In the genomic region with DNA sequence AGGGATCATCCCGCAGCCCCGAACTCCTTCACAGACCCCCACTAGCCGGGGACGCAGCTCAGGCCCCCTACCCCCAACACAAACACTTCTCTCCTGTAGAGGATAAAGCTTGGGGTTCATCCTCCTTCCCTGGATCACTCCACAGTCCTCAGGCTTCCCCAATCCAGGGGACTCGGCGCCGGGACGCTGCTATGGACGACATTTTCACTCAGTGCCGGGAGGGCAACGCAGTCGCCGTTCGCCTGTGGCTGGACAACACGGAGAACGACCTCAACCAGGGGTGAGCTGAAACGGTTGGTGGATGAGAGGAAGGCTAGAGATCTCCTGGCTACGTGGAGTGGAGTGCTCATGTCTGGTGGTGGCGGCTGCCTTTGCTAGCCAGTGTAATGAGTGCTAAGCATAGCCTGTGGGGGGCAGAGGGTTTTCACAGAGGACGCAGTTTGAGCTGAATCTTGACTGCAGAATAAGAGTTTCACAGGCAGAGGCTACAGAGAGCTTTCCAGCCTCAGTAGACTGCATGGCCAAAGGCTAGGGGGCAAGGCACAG, we compare ENCODE assay signal across 1 cellular context.
A peak's percentile ranks its signal among the peaks of the same experiment; 100 is the strongest.
TF ChIP-seq lines count a peak whose summit lies in the region.

No MANE protein-coding gene starts in this region.

TF ChIP-seq in GM12878, 131 proteins besides CTCF, POLR2A, EP300 and RAD21 (continued from another document and continues in another):
- TF ChIP-seq, protein P1, sequence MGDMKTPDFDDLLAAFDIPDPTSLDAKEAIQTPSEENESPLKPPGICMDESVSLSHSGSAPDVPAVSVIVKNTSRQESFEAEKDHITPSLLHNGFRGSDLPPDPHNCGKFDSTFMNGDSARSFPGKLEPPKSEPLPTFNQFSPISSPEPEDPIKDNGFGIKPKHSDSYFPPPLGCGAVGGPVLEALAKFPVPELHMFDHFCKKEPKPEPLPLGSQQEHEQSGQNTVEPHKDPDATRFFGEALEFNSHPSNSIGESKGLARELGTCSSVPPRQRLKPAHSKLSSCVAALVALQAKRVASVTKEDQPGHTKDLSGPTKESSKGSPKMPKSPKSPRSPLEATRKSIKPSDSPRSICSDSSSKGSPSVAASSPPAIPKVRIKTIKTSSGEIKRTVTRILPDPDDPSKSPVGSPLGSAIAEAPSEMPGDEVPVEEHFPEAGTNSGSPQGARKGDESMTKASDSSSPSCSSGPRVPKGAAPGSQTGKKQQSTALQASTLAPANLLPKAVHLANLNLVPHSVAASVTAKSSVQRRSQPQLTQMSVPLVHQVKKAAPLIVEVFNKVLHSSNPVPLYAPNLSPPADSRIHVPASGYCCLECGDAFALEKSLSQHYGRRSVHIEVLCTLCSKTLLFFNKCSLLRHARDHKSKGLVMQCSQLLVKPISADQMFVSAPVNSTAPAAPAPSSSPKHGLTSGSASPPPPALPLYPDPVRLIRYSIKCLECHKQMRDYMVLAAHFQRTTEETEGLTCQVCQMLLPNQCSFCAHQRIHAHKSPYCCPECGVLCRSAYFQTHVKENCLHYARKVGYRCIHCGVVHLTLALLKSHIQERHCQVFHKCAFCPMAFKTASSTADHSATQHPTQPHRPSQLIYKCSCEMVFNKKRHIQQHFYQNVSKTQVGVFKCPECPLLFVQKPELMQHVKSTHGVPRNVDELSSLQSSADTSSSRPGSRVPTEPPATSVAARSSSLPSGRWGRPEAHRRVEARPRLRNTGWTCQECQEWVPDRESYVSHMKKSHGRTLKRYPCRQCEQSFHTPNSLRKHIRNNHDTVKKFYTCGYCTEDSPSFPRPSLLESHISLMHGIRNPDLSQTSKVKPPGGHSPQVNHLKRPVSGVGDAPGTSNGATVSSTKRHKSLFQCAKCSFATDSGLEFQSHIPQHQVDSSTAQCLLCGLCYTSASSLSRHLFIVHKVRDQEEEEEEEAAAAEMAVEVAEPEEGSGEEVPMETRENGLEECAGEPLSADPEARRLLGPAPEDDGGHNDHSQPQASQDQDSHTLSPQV (IDR thresholded peaks at IDR 0.05): no peak
- TF ChIP-seq, protein P2, sequence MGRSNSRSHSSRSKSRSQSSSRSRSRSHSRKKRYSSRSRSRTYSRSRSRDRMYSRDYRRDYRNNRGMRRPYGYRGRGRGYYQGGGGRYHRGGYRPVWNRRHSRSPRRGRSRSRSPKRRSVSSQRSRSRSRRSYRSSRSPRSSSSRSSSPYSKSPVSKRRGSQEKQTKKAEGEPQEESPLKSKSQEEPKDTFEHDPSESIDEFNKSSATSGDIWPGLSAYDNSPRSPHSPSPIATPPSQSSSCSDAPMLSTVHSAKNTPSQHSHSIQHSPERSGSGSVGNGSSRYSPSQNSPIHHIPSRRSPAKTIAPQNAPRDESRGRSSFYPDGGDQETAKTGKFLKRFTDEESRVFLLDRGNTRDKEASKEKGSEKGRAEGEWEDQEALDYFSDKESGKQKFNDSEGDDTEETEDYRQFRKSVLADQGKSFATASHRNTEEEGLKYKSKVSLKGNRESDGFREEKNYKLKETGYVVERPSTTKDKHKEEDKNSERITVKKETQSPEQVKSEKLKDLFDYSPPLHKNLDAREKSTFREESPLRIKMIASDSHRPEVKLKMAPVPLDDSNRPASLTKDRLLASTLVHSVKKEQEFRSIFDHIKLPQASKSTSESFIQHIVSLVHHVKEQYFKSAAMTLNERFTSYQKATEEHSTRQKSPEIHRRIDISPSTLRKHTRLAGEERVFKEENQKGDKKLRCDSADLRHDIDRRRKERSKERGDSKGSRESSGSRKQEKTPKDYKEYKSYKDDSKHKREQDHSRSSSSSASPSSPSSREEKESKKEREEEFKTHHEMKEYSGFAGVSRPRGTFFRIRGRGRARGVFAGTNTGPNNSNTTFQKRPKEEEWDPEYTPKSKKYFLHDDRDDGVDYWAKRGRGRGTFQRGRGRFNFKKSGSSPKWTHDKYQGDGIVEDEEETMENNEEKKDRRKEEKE (IDR thresholded peaks at IDR 0.05): no peak
- TF ChIP-seq MYB (IDR thresholded peaks at IDR 0.05; ENCODE audit: borderline replicate concordance, low read depth, low read length): no peak
- TF ChIP-seq, protein P3, sequence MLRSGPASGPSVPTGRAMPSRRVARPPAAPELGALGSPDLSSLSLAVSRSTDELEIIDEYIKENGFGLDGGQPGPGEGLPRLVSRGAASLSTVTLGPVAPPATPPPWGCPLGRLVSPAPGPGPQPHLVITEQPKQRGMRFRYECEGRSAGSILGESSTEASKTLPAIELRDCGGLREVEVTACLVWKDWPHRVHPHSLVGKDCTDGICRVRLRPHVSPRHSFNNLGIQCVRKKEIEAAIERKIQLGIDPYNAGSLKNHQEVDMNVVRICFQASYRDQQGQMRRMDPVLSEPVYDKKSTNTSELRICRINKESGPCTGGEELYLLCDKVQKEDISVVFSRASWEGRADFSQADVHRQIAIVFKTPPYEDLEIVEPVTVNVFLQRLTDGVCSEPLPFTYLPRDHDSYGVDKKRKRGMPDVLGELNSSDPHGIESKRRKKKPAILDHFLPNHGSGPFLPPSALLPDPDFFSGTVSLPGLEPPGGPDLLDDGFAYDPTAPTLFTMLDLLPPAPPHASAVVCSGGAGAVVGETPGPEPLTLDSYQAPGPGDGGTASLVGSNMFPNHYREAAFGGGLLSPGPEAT (IDR thresholded peaks at IDR 0.05; ENCODE audit: low read depth): no peak
- TF ChIP-seq STAT1 (conservative IDR thresholded peaks at IDR 0.05): no peak
- TF ChIP-seq STAT3 (IDR thresholded peaks at IDR 0.05; ENCODE audit: low read depth, low read length): 0 out of 2 replicates have a peak, but pooled peaks have one; percentile 33
- no peak for TF ChIP-seq FOXK2 (IDR thresholded peaks at IDR 0.05)
- TF ChIP-seq, protein P4, sequence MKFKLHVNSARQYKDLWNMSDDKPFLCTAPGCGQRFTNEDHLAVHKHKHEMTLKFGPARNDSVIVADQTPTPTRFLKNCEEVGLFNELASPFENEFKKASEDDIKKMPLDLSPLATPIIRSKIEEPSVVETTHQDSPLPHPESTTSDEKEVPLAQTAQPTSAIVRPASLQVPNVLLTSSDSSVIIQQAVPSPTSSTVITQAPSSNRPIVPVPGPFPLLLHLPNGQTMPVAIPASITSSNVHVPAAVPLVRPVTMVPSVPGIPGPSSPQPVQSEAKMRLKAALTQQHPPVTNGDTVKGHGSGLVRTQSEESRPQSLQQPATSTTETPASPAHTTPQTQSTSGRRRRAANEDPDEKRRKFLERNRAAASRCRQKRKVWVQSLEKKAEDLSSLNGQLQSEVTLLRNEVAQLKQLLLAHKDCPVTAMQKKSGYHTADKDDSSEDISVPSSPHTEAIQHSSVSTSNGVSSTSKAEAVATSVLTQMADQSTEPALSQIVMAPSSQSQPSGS (IDR thresholded peaks at IDR 0.05; ENCODE audit: low read length): no peak
- TF ChIP-seq NFYA (IDR thresholded peaks at IDR 0.05; ENCODE audit: borderline replicate concordance, low read depth, low read length): no peak
- no peak for TF ChIP-seq EGR1 (IDR thresholded peaks at IDR 0.05; ENCODE audit: borderline replicate concordance in 1 of 2, low read depth in 2 of 2, low read length in 2 of 2)
- no peak for TF ChIP-seq NBN (IDR thresholded peaks at IDR 0.05)
- TF ChIP-seq IKZF2 (IDR thresholded peaks at IDR 0.05): peak in 1 of 2 experiments; percentile 36; a peak in 2 of 4 replicates
- TF ChIP-seq RUNX3 (IDR thresholded peaks at IDR 0.05; ENCODE audit: low read length): 0 out of 2 replicates have a peak, but pooled peaks have one; percentile 11
- no peak for TF ChIP-seq PAX5 (IDR thresholded peaks at IDR 0.05; ENCODE audit: borderline replicate concordance, low read depth, low read length)
- peak; percentile 26; the same call in 1 of the 2 replicates for TF ChIP-seq SMC3 (IDR thresholded peaks at IDR 0.05; ENCODE audit: borderline replicate concordance, low read length)
- no peak for TF ChIP-seq SREBF2 (IDR thresholded peaks at IDR 0.05; ENCODE audit: low read length)
- TF ChIP-seq ATF7 (IDR thresholded peaks at IDR 0.05; ENCODE audit: low read depth): no peak
- no peak for TF ChIP-seq BCL11A (IDR thresholded peaks at IDR 0.05; ENCODE audit: low read depth, low read length)
- TF ChIP-seq FOXM1 (IDR thresholded peaks at IDR 0.05; ENCODE audit: low read depth, low read length): no peak
- no peak for TF ChIP-seq TARDBP (IDR thresholded peaks at IDR 0.05; ENCODE audit: borderline replicate concordance)
- TF ChIP-seq, protein P5, sequence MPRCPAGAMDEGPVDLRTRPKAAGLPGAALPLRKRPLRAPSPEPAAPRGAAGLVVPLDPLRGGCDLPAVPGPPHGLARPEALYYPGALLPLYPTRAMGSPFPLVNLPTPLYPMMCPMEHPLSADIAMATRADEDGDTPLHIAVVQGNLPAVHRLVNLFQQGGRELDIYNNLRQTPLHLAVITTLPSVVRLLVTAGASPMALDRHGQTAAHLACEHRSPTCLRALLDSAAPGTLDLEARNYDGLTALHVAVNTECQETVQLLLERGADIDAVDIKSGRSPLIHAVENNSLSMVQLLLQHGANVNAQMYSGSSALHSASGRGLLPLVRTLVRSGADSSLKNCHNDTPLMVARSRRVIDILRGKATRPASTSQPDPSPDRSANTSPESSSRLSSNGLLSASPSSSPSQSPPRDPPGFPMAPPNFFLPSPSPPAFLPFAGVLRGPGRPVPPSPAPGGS (IDR thresholded peaks at IDR 0.05; ENCODE audit: borderline replicate concordance, insufficient read depth, low read depth, low read length, poor library complexity, severe bottlenecking): no peak
- no peak for TF ChIP-seq NR2C1 (IDR thresholded peaks at IDR 0.05)
- TF ChIP-seq SRF (IDR thresholded peaks at IDR 0.05; ENCODE audit: low read depth in 2 of 2, low read length in 2 of 2): no peak
- no peak; the same call in 1 of the 2 replicates for TF ChIP-seq BACH1 (IDR thresholded peaks at IDR 0.05; ENCODE audit: borderline replicate concordance)
- TF ChIP-seq, protein P6, sequence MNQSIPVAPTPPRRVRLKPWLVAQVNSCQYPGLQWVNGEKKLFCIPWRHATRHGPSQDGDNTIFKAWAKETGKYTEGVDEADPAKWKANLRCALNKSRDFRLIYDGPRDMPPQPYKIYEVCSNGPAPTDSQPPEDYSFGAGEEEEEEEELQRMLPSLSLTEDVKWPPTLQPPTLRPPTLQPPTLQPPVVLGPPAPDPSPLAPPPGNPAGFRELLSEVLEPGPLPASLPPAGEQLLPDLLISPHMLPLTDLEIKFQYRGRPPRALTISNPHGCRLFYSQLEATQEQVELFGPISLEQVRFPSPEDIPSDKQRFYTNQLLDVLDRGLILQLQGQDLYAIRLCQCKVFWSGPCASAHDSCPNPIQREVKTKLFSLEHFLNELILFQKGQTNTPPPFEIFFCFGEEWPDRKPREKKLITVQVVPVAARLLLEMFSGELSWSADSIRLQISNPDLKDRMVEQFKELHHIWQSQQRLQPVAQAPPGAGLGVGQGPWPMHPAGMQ (IDR thresholded peaks at IDR 0.05; ENCODE audit: borderline replicate concordance): no peak
- no peak for TF ChIP-seq POU2F2 (IDR thresholded peaks at IDR 0.05; ENCODE audit: borderline replicate concordance, low read depth, low read length)
- no peak for TF ChIP-seq IKZF1 (conservative IDR thresholded peaks at IDR 0.05)
- peak; percentile 20; the same call in 1 of the 2 replicates for TF ChIP-seq EED (IDR thresholded peaks at IDR 0.05; ENCODE audit: low read depth)
- no peak for TF ChIP-seq SIN3A (IDR thresholded peaks at IDR 0.05; ENCODE audit: low read depth, low read length)
- TF ChIP-seq GATAD2B (conservative IDR thresholded peaks at IDR 0.05; ENCODE audit: low read depth): no peak
- TF ChIP-seq, protein P7, sequence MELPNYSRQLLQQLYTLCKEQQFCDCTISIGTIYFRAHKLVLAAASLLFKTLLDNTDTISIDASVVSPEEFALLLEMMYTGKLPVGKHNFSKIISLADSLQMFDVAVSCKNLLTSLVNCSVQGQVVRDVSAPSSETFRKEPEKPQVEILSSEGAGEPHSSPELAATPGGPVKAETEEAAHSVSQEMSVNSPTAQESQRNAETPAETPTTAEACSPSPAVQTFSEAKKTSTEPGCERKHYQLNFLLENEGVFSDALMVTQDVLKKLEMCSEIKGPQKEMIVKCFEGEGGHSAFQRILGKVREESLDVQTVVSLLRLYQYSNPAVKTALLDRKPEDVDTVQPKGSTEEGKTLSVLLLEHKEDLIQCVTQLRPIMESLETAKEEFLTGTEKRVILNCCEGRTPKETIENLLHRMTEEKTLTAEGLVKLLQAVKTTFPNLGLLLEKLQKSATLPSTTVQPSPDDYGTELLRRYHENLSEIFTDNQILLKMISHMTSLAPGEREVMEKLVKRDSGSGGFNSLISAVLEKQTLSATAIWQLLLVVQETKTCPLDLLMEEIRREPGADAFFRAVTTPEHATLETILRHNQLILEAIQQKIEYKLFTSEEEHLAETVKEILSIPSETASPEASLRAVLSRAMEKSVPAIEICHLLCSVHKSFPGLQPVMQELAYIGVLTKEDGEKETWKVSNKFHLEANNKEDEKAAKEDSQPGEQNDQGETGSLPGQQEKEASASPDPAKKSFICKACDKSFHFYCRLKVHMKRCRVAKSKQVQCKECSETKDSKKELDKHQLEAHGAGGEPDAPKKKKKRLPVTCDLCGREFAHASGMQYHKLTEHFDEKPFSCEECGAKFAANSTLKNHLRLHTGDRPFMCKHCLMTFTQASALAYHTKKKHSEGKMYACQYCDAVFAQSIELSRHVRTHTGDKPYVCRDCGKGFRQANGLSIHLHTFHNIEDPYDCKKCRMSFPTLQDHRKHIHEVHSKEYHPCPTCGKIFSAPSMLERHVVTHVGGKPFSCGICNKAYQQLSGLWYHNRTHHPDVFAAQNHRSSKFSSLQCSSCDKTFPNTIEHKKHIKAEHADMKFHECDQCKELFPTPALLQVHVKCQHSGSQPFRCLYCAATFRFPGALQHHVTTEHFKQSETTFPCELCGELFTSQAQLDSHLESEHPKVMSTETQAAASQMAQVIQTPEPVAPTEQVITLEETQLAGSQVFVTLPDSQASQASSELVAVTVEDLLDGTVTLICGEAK (IDR thresholded peaks at IDR 0.05; ENCODE audit: borderline replicate concordance): no peak
- TF ChIP-seq SPI1 (IDR thresholded peaks at IDR 0.05; ENCODE audit: borderline replicate concordance, insufficient read depth, low read depth, low read length): no peak; the same call in 1 of the 2 replicates
- TF ChIP-seq POLR2AphosphoS5 (IDR thresholded peaks at IDR 0.05; ENCODE audit: low read length): peak; percentile 62; the same call in 1 of the 2 replicates
- TF ChIP-seq, protein P8, sequence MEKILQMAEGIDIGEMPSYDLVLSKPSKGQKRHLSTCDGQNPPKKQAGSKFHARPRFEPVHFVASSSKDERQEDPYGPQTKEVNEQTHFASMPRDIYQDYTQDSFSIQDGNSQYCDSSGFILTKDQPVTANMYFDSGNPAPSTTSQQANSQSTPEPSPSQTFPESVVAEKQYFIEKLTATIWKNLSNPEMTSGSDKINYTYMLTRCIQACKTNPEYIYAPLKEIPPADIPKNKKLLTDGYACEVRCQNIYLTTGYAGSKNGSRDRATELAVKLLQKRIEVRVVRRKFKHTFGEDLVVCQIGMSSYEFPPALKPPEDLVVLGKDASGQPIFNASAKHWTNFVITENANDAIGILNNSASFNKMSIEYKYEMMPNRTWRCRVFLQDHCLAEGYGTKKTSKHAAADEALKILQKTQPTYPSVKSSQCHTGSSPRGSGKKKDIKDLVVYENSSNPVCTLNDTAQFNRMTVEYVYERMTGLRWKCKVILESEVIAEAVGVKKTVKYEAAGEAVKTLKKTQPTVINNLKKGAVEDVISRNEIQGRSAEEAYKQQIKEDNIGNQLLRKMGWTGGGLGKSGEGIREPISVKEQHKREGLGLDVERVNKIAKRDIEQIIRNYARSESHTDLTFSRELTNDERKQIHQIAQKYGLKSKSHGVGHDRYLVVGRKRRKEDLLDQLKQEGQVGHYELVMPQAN (conservative IDR thresholded peaks at IDR 0.05): no peak
- TF ChIP-seq ASH2L (IDR thresholded peaks at IDR 0.05; ENCODE audit: borderline replicate concordance, low read depth): no peak
- TF ChIP-seq SIX5 (IDR thresholded peaks at IDR 0.05; ENCODE audit: low read depth, low read length, severe bottlenecking): no peak
- no peak for TF ChIP-seq ZSCAN29 (IDR thresholded peaks at IDR 0.05)
- TF ChIP-seq CREB1 (IDR thresholded peaks at IDR 0.05; ENCODE audit: low read depth): no peak
- TF ChIP-seq HDAC2 (IDR thresholded peaks at IDR 0.05): no peak
- no peak for TF ChIP-seq SREBF1 (IDR thresholded peaks at IDR 0.05; ENCODE audit: low read length)
- TF ChIP-seq NR2F1 (conservative IDR thresholded peaks at IDR 0.05): no peak
- TF ChIP-seq CBFB (IDR thresholded peaks at IDR 0.05; ENCODE audit: low read depth): 0 out of 2 replicates have a peak, but pooled peaks have one; percentile 7
